Comparison of ENCODE assay signal across 1 cellular context in the genomic region with DNA sequence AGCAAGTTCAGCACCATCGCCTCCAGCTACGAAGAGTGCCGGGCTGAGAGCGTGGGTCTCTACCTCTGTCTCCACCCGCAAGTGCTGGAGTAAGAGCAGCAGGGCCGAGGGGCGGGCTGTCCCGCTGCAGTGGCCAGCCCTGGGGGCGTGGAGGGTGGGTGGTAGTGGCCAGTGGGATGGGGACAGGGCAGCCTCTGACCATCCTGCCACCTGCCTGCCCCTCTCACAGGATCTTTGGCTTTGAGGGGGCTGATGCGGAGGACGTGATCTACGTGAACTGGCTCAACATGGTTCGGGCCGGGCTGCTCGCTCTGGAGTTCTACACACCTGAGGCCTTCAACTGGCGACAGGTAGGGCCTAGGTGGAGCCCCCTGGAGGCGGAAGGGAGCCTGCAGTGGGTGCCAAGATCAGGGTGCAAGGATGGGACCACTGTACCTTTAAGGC.
A peak's percentile ranks its signal among the peaks of the same experiment; 100 is the strongest.
TF ChIP-seq lines count a peak whose summit lies in the region.

No MANE protein-coding gene starts in this region.

TF ChIP-seq in HepG2, 621 proteins besides CTCF, POLR2A, EP300 and RAD21:
- TF ChIP-seq, protein P1, sequence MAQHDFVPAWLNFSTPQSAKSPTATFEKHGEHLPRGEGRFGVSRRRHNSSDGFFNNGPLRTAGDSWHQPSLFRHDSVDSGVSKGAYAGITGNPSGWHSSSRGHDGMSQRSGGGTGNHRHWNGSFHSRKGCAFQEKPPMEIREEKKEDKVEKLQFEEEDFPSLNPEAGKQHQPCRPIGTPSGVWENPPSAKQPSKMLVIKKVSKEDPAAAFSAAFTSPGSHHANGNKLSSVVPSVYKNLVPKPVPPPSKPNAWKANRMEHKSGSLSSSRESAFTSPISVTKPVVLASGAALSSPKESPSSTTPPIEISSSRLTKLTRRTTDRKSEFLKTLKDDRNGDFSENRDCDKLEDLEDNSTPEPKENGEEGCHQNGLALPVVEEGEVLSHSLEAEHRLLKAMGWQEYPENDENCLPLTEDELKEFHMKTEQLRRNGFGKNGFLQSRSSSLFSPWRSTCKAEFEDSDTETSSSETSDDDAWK (CRISPR knock-in tag; IDR thresholded peaks at IDR 0.05), result no peak
- 0 out of 2 replicates have a peak, but pooled peaks have one; percentile 6 for TF ChIP-seq ZBTB38 (CRISPR knock-in tag; IDR thresholded peaks at IDR 0.05)
